Comparison of ENCODE assay signal across 15 cellular contexts in genomic region chr18:22332590-22332989, GRCh38.
DNase-seq lines count a peak whose midpoint lies in the region; ATAC-seq and TF ChIP-seq lines count a peak whose summit lies in the region.
"Had no signal": no experiment of that assay in that cellular context is flagged by ENCODE, and none has a peak within 500 bp of the region (broad histone marks: within the 10 kb centered on the region; RNA-seq: fewer than 3 reads in every experiment).

No MANE protein-coding gene starts in this region.

- H2AFZ ChIP-seq in HCT116 (ENCODE audit: low read depth, low read length, poor library complexity, severe bottlenecking) (no peak overlapping the region), OCI-LY1 (ENCODE audit: low read length) (no peak overlapping the region)

- H3K4me1 ChIP-seq in HCT116 (ENCODE audit: control insufficient read depth in 1 of 2, insufficient read depth in 2 of 2, low read length in 2 of 2) (no peaks in the 10 kb centered on the region), OCI-LY1 (ENCODE audit: insufficient read depth, low read length, severe bottlenecking) (no peaks in the 10 kb centered on the region)
- H3K4me1 ChIP-seq: psoas muscle had no signal

- H4K20me1 ChIP-seq in HCT116 (ENCODE audit: insufficient read depth) (no peaks in the 10 kb centered on the region), OCI-LY1 (ENCODE audit: insufficient read depth, low read length) (no peaks in the 10 kb centered on the region)
- H4K20me1 ChIP-seq: BLaER1 had no signal

- TF ChIP-seq POLR2A in HCT116 (IDR thresholded peaks at IDR 0.05; ENCODE audit: borderline replicate concordance, extremely low read depth, insufficient read depth, insufficient read length) = no peak

- H3K4me3 ChIP-seq in AG09309 (ENCODE audit: control insufficient read depth, low read depth, low read length) (no peak overlapping the region), HCT116 (replicated peaks in 1 of 2; ENCODE audit: low read depth in 1 of 2, low read length in 2 of 2) (no peak overlapping the region), OCI-LY1 (ENCODE audit: low read depth, low read length, poor library complexity, severe bottlenecking) (no peak overlapping the region), fibroblast of mammary gland (ENCODE audit: control insufficient read depth, low read depth, low read length) (no peak overlapping the region)
- H3K4me3 ChIP-seq: BLaER1, gastroesophageal sphincter, psoas muscle had no signal

- H3K27me3 ChIP-seq in HCT116 (ENCODE audit: insufficient read depth, low read length) = no peaks in the 10 kb centered on the region
- no peaks in the 10 kb centered on the region for H3K27me3 ChIP-seq in OCI-LY1 (ENCODE audit: insufficient read depth, low read length)
- H3K27me3 ChIP-seq: BLaER1, gastroesophageal sphincter had no signal

- H3K9me3 ChIP-seq in HCT116 (ENCODE audit: control insufficient read depth in 1 of 2, insufficient read depth in 1 of 2, low read depth in 1 of 2, low read length in 2 of 2) (no peaks in the 10 kb centered on the region), OCI-LY1 (ENCODE audit: low read length) (no peaks in the 10 kb centered on the region)
- H3K9me3 ChIP-seq: BLaER1, gastroesophageal sphincter, psoas muscle had no signal

- no peak overlapping the region for H3K9ac ChIP-seq in HCT116 (ENCODE audit: low read length)
- no peak overlapping the region for H3K9ac ChIP-seq in OCI-LY1 (ENCODE audit: low read length)
- H3K9ac ChIP-seq: BLaER1 had no signal

- H3K4me2 ChIP-seq in HCT116 (ENCODE audit: low read length) (no peak overlapping the region), OCI-LY1 (ENCODE audit: low read length) (no peak overlapping the region)
- H3K4me2 ChIP-seq: BLaER1 had no signal

- peak; percentile 35; the same call in 1 of the 2 replicates for TF ChIP-seq RAD21 in HCT116 (IDR thresholded peaks at IDR 0.05; ENCODE audit: low read depth)

- POLR2A ChIA-PET in HCT116 (lab: Charles Lee) = no interaction called here

- DNase-seq in AG09309 (ENCODE audit: low read depth) (no peak), HCT116 (ENCODE audit: low read depth, low spot score) (no peak), fibroblast of mammary gland (ENCODE audit: low read depth) (no peak), NCI-H226 (no peak), midbrain (lab: John Stamatoyannopoulos, UW) (no peak)
- DNase-seq in stimulated activated naive CD4-positive, alpha-beta T cell (lab: John Stamatoyannopoulos, UW) = no peak
- DNase-seq: activated effector memory CD4-positive, alpha-beta T cell treated with Interleukin-2 at 50 U/mL for 16 hours; NCI-H2029; psoas muscle; stimulated activated CD4-positive, alpha-beta T cell treated with anti-CD3 and anti-CD28 coated beads, Interleukin-4, amount 100 ng/mL, for 4 hours had no signal

- CTCF ChIA-PET in HCT116 (lab: Charles Lee) = interaction anchor here (1.4 kb wide), 1 partner anchor 46 kb away, joined by 4 read pairs; no protein-coding TSS in a partner anchor

- BruUV-seq in HCT116 (replicated peaks; lab: Mats Ljungman, UMichigan) = no TSS peak

- H3K27ac ChIP-seq in HCT116 (ENCODE audit: low read depth, low read length) = no peak overlapping the region
- no peak overlapping the region for H3K27ac ChIP-seq in OCI-LY1 (ENCODE audit: low read depth, low read length, poor library complexity, severe bottlenecking)
- H3K27ac ChIP-seq: BLaER1, gastroesophageal sphincter, psoas muscle had no signal

- intact Hi-C loops in HCT116 (cut with micrococcal nuclease) = no loop called here

- peak; percentile 17 for TF ChIP-seq CTCF in AG09309 (IDR thresholded peaks at IDR 0.05; ENCODE audit: control insufficient read depth, insufficient read depth, low read depth, low read length, missing control alignments)
- TF ChIP-seq CTCF in HCT116 (IDR thresholded peaks at IDR 0.05 in 2 of 3, conservative IDR thresholded peaks at IDR 0.05 in 1 of 3; ENCODE audit: borderline replicate concordance in 1 of 3, insufficient read depth in 1 of 3, low read depth in 2 of 3, low read length in 2 of 3) = peak; percentile 26 to 50 (median 42); a peak in 5 of 6 replicates
- TF ChIP-seq CTCF in OCI-LY1 (IDR thresholded peaks at IDR 0.05; ENCODE audit: low read length) = peak; percentile 41; the same call in 1 of the 2 replicates
- TF ChIP-seq CTCF in fibroblast of mammary gland (conservative IDR thresholded peaks at IDR 0.05; ENCODE audit: control insufficient read depth, insufficient read depth, low read depth, low read length) = peak; percentile 21

- H3K9me2 ChIP-seq in HCT116 (ENCODE audit: insufficient read depth) = no peaks in the 10 kb centered on the region
- H3K9me2 ChIP-seq in OCI-LY1 (ENCODE audit: low read depth, low read length) = no peaks in the 10 kb centered on the region

- peak; percentile 88 for ATAC-seq in HCT116
- no peak for ATAC-seq in GM18870 (IDR thresholded peaks at IDR 0.05; ENCODE audit: unreplicated experiment)
- ATAC-seq: activated CD4-positive, CD25-positive, alpha-beta regulatory T cell treated with anti-CD3 and anti-CD28 coated beads, Interleukin-2, amount 50 U/mL, for 24 hours; gastroesophageal sphincter; psoas muscle had no signal

- no peaks in the 10 kb centered on the region for H3F3A ChIP-seq in OCI-LY1 (ENCODE audit: insufficient read depth, low read length)

- H3K79me2 ChIP-seq in HCT116 (ENCODE audit: insufficient read depth, low read length) (no peaks in the 10 kb centered on the region), OCI-LY1 (ENCODE audit: insufficient read depth, low read length) (no peaks in the 10 kb centered on the region)

- H3K36me3 ChIP-seq in HCT116 (ENCODE audit: control insufficient read depth in 1 of 2, insufficient read depth in 2 of 2, low read length in 2 of 2) (no peaks in the 10 kb centered on the region), OCI-LY1 (ENCODE audit: insufficient read depth, low read length) (no peaks in the 10 kb centered on the region)
- H3K36me3 ChIP-seq: BLaER1, gastroesophageal sphincter had no signal

- RAD21 ChIA-PET in HCT116 (lab: Charles Lee; ENCODE audit: low non-redundant PET in 1 of 2, low total read pairs in 2 of 2, uncharacterized antibody in 2 of 2, unreplicated experiment in 2 of 2) = no interaction called here

TF ChIP-seq in HCT116, 20 proteins besides CTCF, POLR2A, EP300 and RAD21:
- no peak for TF ChIP-seq TCF7L2 (IDR thresholded peaks at IDR 0.05; ENCODE audit: borderline replicate concordance, extremely low read depth, insufficient read depth, insufficient read length)
- TF ChIP-seq EGR1 (IDR thresholded peaks at IDR 0.05; ENCODE audit: low read depth) = no peak
- TF ChIP-seq SIN3A (IDR thresholded peaks at IDR 0.05; ENCODE audit: low read depth) = no peak
- no peak for TF ChIP-seq SP1 (IDR thresholded peaks at IDR 0.05; ENCODE audit: low read depth)
- no peak for TF ChIP-seq YY1 (IDR thresholded peaks at IDR 0.05; ENCODE audit: extremely low read depth, insufficient replicate concordance, low read depth, low read length)
- no peak for TF ChIP-seq ZFX (IDR thresholded peaks at IDR 0.05)
- TF ChIP-seq JUND (IDR thresholded peaks at IDR 0.05) = no peak
- TF ChIP-seq POLR2AphosphoS5 (IDR thresholded peaks at IDR 0.05; ENCODE audit: low read depth, low read length) = no peak
- no peak for TF ChIP-seq ZBTB33 (IDR thresholded peaks at IDR 0.05; ENCODE audit: extremely low read depth, insufficient replicate concordance, low read length)
- no peak for TF ChIP-seq REST (IDR thresholded peaks at IDR 0.05; ENCODE audit: low read depth)
